ENCODE assay signal across 24 cellular contexts in genomic region chr7:6262206-6262605, GRCh38. TPM values are rescaled to one million over a fixed set of nuclear protein-coding genes. Genes with fewer than 3 reads are reported as not detected.
A peak's percentile ranks its signal among the peaks of the same experiment; 100 is the strongest.
DNase-seq lines count a peak whose midpoint lies in the region; ATAC-seq and TF ChIP-seq lines count a peak whose summit lies in the region.
"Had no signal": no experiment of that assay in that cellular context is flagged by ENCODE, and none has a peak within 500 bp of the region (broad histone marks: within the 10 kb centered on the region; RNA-seq: fewer than 3 reads in every experiment).

No MANE protein-coding gene starts in this region.

- TF ChIP-seq CTCF in right atrium auricular region (IDR thresholded peaks at IDR 0.05) (no peak), WTC11 (IDR thresholded peaks at IDR 0.05) (no peak), body of pancreas (IDR thresholded peaks at IDR 0.05) (no peak)

- CTCF ChIA-PET in WTC11 (lab: Charles Lee) = interaction anchor here (0.7 kb wide), 1 partner anchor 53 kb away, joined by 3 read pairs; no protein-coding TSS in a partner anchor

- no peak overlapping the region for H3K4me3 Mint-ChIP-seq in WTC11
- H3K4me3 Mint-ChIP-seq in stimulated activated naive B cell treated with anti-CD40 and anti-IgM and Interleukin-4, amounts not matched to agents 10 μg/mL and 1 μg/mL and 100 μg/mL, for 72 hours = no peak overlapping the region
- H3K4me3 Mint-ChIP-seq: CD14-positive monocyte; T-helper 1 cell treated with Interleukin-12 subunit alpha and Interleukin-12 subunit beta and Interleukin-4 antibody, amounts not matched to agents 30 μg/mL and 1 μg/mL, for 36 hours had no signal

- H3K27me3 Mint-ChIP-seq in WTC11 (ENCODE audit: low read depth) = no peaks in the 10 kb centered on the region
- no peaks in the 10 kb centered on the region for H3K27me3 Mint-ChIP-seq in stimulated activated naive B cell treated with anti-CD40 and anti-IgM and Interleukin-4, amounts not matched to agents 10 μg/mL and 1 μg/mL and 100 μg/mL, for 72 hours

- peaks cover 30% of the 10 kb centered on the region for H3K4me1 Mint-ChIP-seq in WTC11
- peaks cover 25 to 26% of the 10 kb centered on the region in 2 donors for H3K4me1 Mint-ChIP-seq in stimulated activated naive B cell treated with anti-CD40 and anti-IgM and Interleukin-4, amounts not matched to agents 10 μg/mL and 1 μg/mL and 100 μg/mL, for 72 hours

- no peaks in the 10 kb centered on the region for H3K27me3 ChIP-seq in right atrium auricular region
- H3K27me3 ChIP-seq in muscle layer of duodenum (ENCODE audit: low read depth, low read length) = no peaks in the 10 kb centered on the region
- no peaks in the 10 kb centered on the region for H3K27me3 ChIP-seq in body of pancreas
- H3K27me3 ChIP-seq: adrenal gland, esophagus squamous epithelium had no signal

- H3K27ac ChIP-seq in right atrium auricular region = peak overlapping the region; percentile 12 to 40
- peak overlapping the region; percentile 5 for H3K27ac ChIP-seq in muscle layer of duodenum (ENCODE audit: low read length)
- H3K27ac ChIP-seq in body of pancreas = no peak overlapping the region
- H3K27ac ChIP-seq: GM23248 had no signal

- H3K4me3 ChIP-seq in right atrium auricular region (no peak overlapping the region), muscle layer of duodenum (ENCODE audit: low read depth in 1 of 2, low read length in 2 of 2) (no peak overlapping the region), body of pancreas (no peak overlapping the region)
- H3K4me3 ChIP-seq: A549, adrenal gland, esophagus squamous epithelium, GM23248 had no signal

- TF ChIP-seq POLR2A in body of pancreas (IDR thresholded peaks at IDR 0.05) = no peak

- H3K4me1 ChIP-seq in right atrium auricular region (peaks cover 0 to 61% of the 10 kb centered on the region in 2 donors), muscle layer of duodenum (ENCODE audit: control insufficient read depth in 1 of 2, insufficient read depth in 2 of 2, low read length in 2 of 2) (peaks cover 17 to 21% of the 10 kb centered on the region in 2 donors), body of pancreas (peaks cover 17% of the 10 kb centered on the region)

- ATAC-seq in WTC11 = no peak
- no peak for ATAC-seq in stimulated activated naive B cell treated with anti-CD40 and anti-IgM and Interleukin-4, amounts not matched to agents 10 μg/mL and 1 μg/mL and 100 μg/mL, for 72 hours (replicated peaks)
- ATAC-seq in body of pancreas = no peak
- ATAC-seq: A549 had no signal

- H3K9me3 ChIP-seq in right atrium auricular region (no peaks in the 10 kb centered on the region), muscle layer of duodenum (ENCODE audit: control insufficient read depth in 1 of 2, low read length in 2 of 2) (no peaks in the 10 kb centered on the region), body of pancreas (no peaks in the 10 kb centered on the region)
- H3K9me3 ChIP-seq: A549, adrenal gland, esophagus squamous epithelium had no signal

- DNase-seq in right atrium auricular region (ENCODE audit: low spot score) (no peak), cardiac septum (ENCODE audit: low spot score) (no peak), WTC11 (ENCODE audit: low spot score) (no peak), CD1c-positive myeloid dendritic cell (ENCODE audit: extremely low spot score) (no peak), cerebellum (ENCODE audit: low spot score) (no peak), body of pancreas (no peak)
- DNase-seq in stimulated activated naive B cell treated with anti-CD40 and anti-IgM and Interleukin-4, amounts not matched to agents 10 μg/mL and 1 μg/mL and 100 μg/mL, for 72 hours = no peak
- DNase-seq: activated CD4-positive, alpha-beta T cell treated with anti-CD3 and anti-CD28 coated beads, Interleukin-2, amount 50 U/mL, for 48 hours; activated gamma-delta T cell; adrenal gland; DMS153; effector CD8-positive, alpha-beta T cell; esophagus squamous epithelium; GDM1; GM23248; KBM-7; NCI-H1930; NCI-H2227 treated with DMSO at 0.1 percent for 48 hours; NCI-H774; SIG-M5 had no signal

- H3K9me3 Mint-ChIP-seq in WTC11 = no peaks in the 10 kb centered on the region
- no peaks in the 10 kb centered on the region for H3K9me3 Mint-ChIP-seq in stimulated activated naive B cell treated with anti-CD40 and anti-IgM and Interleukin-4, amounts not matched to agents 10 μg/mL and 1 μg/mL and 100 μg/mL, for 72 hours
- H3K9me3 Mint-ChIP-seq: CD14-positive monocyte; T-helper 1 cell treated with Interleukin-12 subunit alpha and Interleukin-12 subunit beta and Interleukin-4 antibody, amounts not matched to agents 30 μg/mL and 1 μg/mL, for 36 hours had no signal

- H3K36me3 ChIP-seq in right atrium auricular region (no peaks in the 10 kb centered on the region), muscle layer of duodenum (ENCODE audit: control insufficient read depth in 1 of 2, insufficient read depth in 2 of 2, low read length in 2 of 2) (peaks cover 0 to 12% of the 10 kb centered on the region in 2 donors), body of pancreas (replicated peaks in 1 of 2; ENCODE audit: insufficient read depth in 1 of 2, low read depth in 2 of 2) (no peaks in the 10 kb centered on the region)
- H3K36me3 ChIP-seq: adrenal gland, esophagus squamous epithelium had no signal

- POLR2A ChIA-PET in WTC11 (lab: Charles Lee) = no interaction called here

- intact Hi-C loops in cardiac septum (cut with DNase I) (loop anchor here (5.0 kb wide), 1 partner anchor 55 kb away; no protein-coding TSS in a partner anchor), body of pancreas (cut with DNase I) (no loop called here)

- H3K36me3 Mint-ChIP-seq in WTC11 = no peaks in the 10 kb centered on the region
- H3K36me3 Mint-ChIP-seq in stimulated activated naive B cell treated with anti-CD40 and anti-IgM and Interleukin-4, amounts not matched to agents 10 μg/mL and 1 μg/mL and 100 μg/mL, for 72 hours = no peaks in the 10 kb centered on the region

- H3K27ac Mint-ChIP-seq in WTC11 = peak overlapping the region; percentile 53
- H3K27ac Mint-ChIP-seq in stimulated activated naive B cell treated with anti-CD40 and anti-IgM and Interleukin-4, amounts not matched to agents 10 μg/mL and 1 μg/mL and 100 μg/mL, for 72 hours = no peak overlapping the region
- H3K27ac Mint-ChIP-seq: CD14-positive monocyte; T-helper 1 cell treated with Interleukin-12 subunit alpha and Interleukin-12 subunit beta and Interleukin-4 antibody, amounts not matched to agents 30 μg/mL and 1 μg/mL, for 36 hours had no signal

TF ChIP-seq in WTC11, 78 proteins besides CTCF, POLR2A, EP300 and RAD21 (continues in another document):
- TF ChIP-seq GRHL2 (CRISPR knock-in tag; IDR thresholded peaks at IDR 0.05; ENCODE audit: insufficient replicate concordance, severe bottlenecking) = no peak
- TF ChIP-seq ZNF232 (CRISPR knock-in tag; IDR thresholded peaks at IDR 0.05) = no peak
- TF ChIP-seq STAT6 (CRISPR knock-in tag; conservative IDR thresholded peaks at IDR 0.05; ENCODE audit: low read depth) = no peak
- no peak for TF ChIP-seq NFE2L1 (CRISPR knock-in tag; IDR thresholded peaks at IDR 0.05)
- no peak for TF ChIP-seq PRRX2 (CRISPR knock-in tag; IDR thresholded peaks at IDR 0.05)
- TF ChIP-seq, protein P1, sequence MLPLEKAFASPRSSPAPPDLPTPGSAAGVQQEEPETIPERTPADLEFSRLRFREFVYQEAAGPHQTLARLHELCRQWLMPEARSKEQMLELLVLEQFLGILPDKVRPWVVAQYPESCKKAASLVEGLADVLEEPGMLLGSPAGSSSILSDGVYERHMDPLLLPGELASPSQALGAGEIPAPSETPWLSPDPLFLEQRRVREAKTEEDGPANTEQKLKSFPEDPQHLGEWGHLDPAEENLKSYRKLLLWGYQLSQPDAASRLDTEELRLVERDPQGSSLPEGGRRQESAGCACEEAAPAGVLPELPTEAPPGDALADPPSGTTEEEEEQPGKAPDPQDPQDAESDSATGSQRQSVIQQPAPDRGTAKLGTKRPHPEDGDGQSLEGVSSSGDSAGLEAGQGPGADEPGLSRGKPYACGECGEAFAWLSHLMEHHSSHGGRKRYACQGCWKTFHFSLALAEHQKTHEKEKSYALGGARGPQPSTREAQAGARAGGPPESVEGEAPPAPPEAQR (CRISPR knock-in tag; IDR thresholded peaks at IDR 0.05) = no peak
- TF ChIP-seq KAT7 (CRISPR knock-in tag; IDR thresholded peaks at IDR 0.05; ENCODE audit: borderline replicate concordance) = no peak
- TF ChIP-seq SMAD4 (CRISPR knock-in tag; IDR thresholded peaks at IDR 0.05) = no peak
- no peak for TF ChIP-seq JAZF1 (CRISPR knock-in tag; IDR thresholded peaks at IDR 0.05)

RNA-seq across cellular contexts. Expression of gene CYTH3, which starts 10.2 kb away (rescaled TPM):
- total RNA-seq in right atrium auricular region (10 to 100 TPM; 27.2 to 34.0 TPM), cardiac septum (24.9 TPM), WTC11 (2021) (11.8 to 13.2 TPM (median 12.5 TPM) in 3 replicates), cerebellum (30.1 TPM), body of pancreas (10 to 100 TPM; 14.0 to 18.8 TPM)

Comparison
In these comparisons a context has a peak if more than half of its experiments do, and no peak if none do; other contexts are left out.
1. H3K27ac ChIP-seq: peak in right atrium auricular region (2 of 2) and muscle layer of duodenum (single experiment); none in body of pancreas (0 of 4).